In genomic region chr19:48321622-48322591, GRCh38 we compare ENCODE assay signal across 1 cellular context.
TF ChIP-seq lines count a peak whose summit lies in the region.

No MANE protein-coding gene starts in this region.

TF ChIP-seq in HepG2, 621 proteins besides CTCF, POLR2A, EP300 and RAD21:
- no peak for TF ChIP-seq GTF2F1 (IDR thresholded peaks at IDR 0.05; ENCODE audit: low read length)
- peak; percentile 50 for TF ChIP-seq XRCC5 (optimal IDR thresholded peaks at IDR 0.05; ENCODE audit: low read length)
- no peak for TF ChIP-seq NCOA5 (CRISPR knock-in tag; IDR thresholded peaks at IDR 0.05)
- TF ChIP-seq XBP1 (CRISPR knock-in tag; IDR thresholded peaks at IDR 0.05), result no peak
- TF ChIP-seq ZNF687 (CRISPR knock-in tag; IDR thresholded peaks at IDR 0.05), result peak; percentile 53
- TF ChIP-seq THAP11 (CRISPR knock-in tag; IDR thresholded peaks at IDR 0.05), result 0 out of 2 replicates have a peak, but pooled peaks have one; percentile 12
- peak; percentile 59 for TF ChIP-seq MAX (IDR thresholded peaks at IDR 0.05)
- peak; percentile 18; the same call in 1 of the 2 replicates for TF ChIP-seq HOXA3 (CRISPR knock-in tag; IDR thresholded peaks at IDR 0.05)
- peak; percentile 64; the same call in 1 of the 2 replicates for TF ChIP-seq GABPB1 (CRISPR knock-in tag; IDR thresholded peaks at IDR 0.05)
- TF ChIP-seq PRPF4 (IDR thresholded peaks at IDR 0.05; ENCODE audit: low read depth, low read length, poor library complexity, severe bottlenecking), result peak; percentile 69
- TF ChIP-seq ZNF766 (CRISPR knock-in tag; IDR thresholded peaks at IDR 0.05; ENCODE audit: borderline replicate concordance), result no peak
- TF ChIP-seq ZBTB33 (CRISPR knock-in tag; IDR thresholded peaks at IDR 0.05), result peak; percentile 83
- TF ChIP-seq SAP130 (CRISPR knock-in tag; IDR thresholded peaks at IDR 0.05; ENCODE audit: low read depth), result peak; percentile 43; the same call in 1 of the 2 replicates
- TF ChIP-seq ZBTB38 (CRISPR knock-in tag; IDR thresholded peaks at IDR 0.05), result peak; percentile 80
- TF ChIP-seq ZNF772 (CRISPR knock-in tag; IDR thresholded peaks at IDR 0.05), result no peak
- 0 out of 2 replicates have a peak, but pooled peaks have one; percentile 6 for TF ChIP-seq MNT (IDR thresholded peaks at IDR 0.05)
- peak; percentile 24; the same call in 1 of the 2 replicates for TF ChIP-seq ETV5 (CRISPR knock-in tag; IDR thresholded peaks at IDR 0.05; ENCODE audit: borderline replicate concordance)
- 0 out of 2 replicates have a peak, but pooled peaks have one; percentile 18 for TF ChIP-seq RXRB (CRISPR knock-in tag; IDR thresholded peaks at IDR 0.05; ENCODE audit: borderline replicate concordance)
- TF ChIP-seq NFYC (CRISPR knock-in tag; IDR thresholded peaks at IDR 0.05), result no peak
- peak; percentile 58; the same call in 1 of the 3 replicates for TF ChIP-seq MXI1 (IDR thresholded peaks at IDR 0.05; ENCODE audit: borderline replicate concordance, low read depth, low read length)
- peak; percentile 27; the same call in 1 of the 2 replicates for TF ChIP-seq MYC (CRISPR knock-in tag; IDR thresholded peaks at IDR 0.05; ENCODE audit: borderline replicate concordance)
- peak; percentile 37; the same call in 1 of the 2 replicates for TF ChIP-seq TFDP1 (CRISPR knock-in tag; IDR thresholded peaks at IDR 0.05; ENCODE audit: borderline replicate concordance)
- TF ChIP-seq SCMH1 (CRISPR knock-in tag; IDR thresholded peaks at IDR 0.05; ENCODE audit: borderline replicate concordance), result no peak
